ENCODE assay signal across 2 cellular contexts in genomic region chr5:158855510-158855909, GRCh38.
TF ChIP-seq lines count a peak whose summit lies in the region.

No MANE protein-coding gene starts in this region.

TF ChIP-seq in A549, 52 proteins besides CTCF, POLR2A, EP300 and RAD21 (continued from another document):
- TF ChIP-seq, protein P1, sequence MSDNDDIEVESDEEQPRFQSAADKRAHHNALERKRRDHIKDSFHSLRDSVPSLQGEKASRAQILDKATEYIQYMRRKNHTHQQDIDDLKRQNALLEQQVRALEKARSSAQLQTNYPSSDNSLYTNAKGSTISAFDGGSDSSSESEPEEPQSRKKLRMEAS (IDR thresholded peaks at IDR 0.05): peak; percentile 55
- TF ChIP-seq USF2 (IDR thresholded peaks at IDR 0.05) (no peak), NFE2L2 (conservative IDR thresholded peaks at IDR 0.05; ENCODE audit: low read length) (peak; percentile 57), CEBPB (IDR thresholded peaks at IDR 0.05) (peak in 1 of 2 experiments; percentile 27; a peak in 1 of 4 replicates), BCL3 (IDR thresholded peaks at IDR 0.05) (peak; percentile 55; the same call in 1 of the 3 replicates), MYC (IDR thresholded peaks at IDR 0.05; ENCODE audit: borderline replicate concordance, low read length) (no peak), MAFK (IDR thresholded peaks at IDR 0.05; ENCODE audit: partially characterized antibody) (peak; percentile 71), HDAC2 (IDR thresholded peaks at IDR 0.05) (no peak), HMGXB4 (CRISPR knock-in tag; IDR thresholded peaks at IDR 0.05; ENCODE audit: borderline replicate concordance) (no peak), RFX5 (IDR thresholded peaks at IDR 0.05) (no peak), JUNB (IDR thresholded peaks at IDR 0.05) (peak; percentile 80)

TF ChIP-seq in HepG2, 621 proteins besides CTCF, POLR2A, EP300 and RAD21 (continued from another document):
- TF ChIP-seq ZNF616 (CRISPR knock-in tag; IDR thresholded peaks at IDR 0.05; ENCODE audit: low read depth): no peak
- TF ChIP-seq, protein P2, sequence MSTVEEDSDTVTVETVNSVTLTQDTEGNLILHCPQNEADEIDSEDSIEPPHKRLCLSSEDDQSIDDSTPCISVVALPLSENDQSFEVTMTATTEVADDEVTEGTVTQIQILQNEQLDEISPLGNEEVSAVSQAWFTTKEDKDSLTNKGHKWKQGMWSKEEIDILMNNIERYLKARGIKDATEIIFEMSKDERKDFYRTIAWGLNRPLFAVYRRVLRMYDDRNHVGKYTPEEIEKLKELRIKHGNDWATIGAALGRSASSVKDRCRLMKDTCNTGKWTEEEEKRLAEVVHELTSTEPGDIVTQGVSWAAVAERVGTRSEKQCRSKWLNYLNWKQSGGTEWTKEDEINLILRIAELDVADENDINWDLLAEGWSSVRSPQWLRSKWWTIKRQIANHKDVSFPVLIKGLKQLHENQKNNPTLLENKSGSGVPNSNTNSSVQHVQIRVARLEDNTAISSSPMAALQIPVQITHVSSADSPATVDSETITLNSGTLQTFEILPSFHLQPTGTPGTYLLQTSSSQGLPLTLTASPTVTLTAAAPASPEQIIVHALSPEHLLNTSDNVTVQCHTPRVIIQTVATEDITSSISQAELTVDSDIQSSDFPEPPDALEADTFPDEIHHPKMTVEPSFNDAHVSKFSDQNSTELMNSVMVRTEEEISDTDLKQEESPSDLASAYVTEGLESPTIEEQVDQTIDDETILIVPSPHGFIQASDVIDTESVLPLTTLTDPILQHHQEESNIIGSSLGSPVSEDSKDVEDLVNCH (CRISPR knock-in tag; IDR thresholded peaks at IDR 0.05): no peak
- TF ChIP-seq RAD51 (IDR thresholded peaks at IDR 0.05; ENCODE audit: borderline replicate concordance): no peak
